ENCODE assay signal across 1 cellular context in the genomic region with DNA sequence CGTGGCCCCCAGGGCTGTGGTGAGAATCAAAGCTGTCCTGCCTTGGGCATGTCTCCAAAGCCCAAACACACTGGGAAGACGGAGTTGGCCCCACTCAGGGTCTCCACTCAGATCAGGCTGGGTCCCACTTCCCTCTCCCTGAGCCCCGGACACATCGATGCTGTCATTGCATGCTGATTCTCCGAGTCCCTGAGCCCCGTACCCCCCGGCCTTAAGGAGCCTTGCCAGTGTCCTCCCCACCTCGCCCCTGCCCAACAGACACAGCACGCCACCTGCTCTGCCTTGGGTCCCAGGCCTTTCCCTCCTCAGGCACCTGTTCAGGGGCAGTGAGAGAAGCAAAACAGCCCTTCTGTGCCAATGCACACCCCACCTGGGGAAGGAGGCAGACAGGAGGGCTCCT.
TF ChIP-seq lines count a peak whose summit lies in the region.

No MANE protein-coding gene starts in this region.

TF ChIP-seq in IMR-90, 13 proteins besides CTCF, POLR2A, EP300 and RAD21:
- no peak for TF ChIP-seq MAFK (IDR thresholded peaks at IDR 0.05; ENCODE audit: low read depth, low read length)
- no peak for TF ChIP-seq FOS (IDR thresholded peaks at IDR 0.05; ENCODE audit: low read depth, low read length)
- TF ChIP-seq CEBPB (IDR thresholded peaks at IDR 0.05; ENCODE audit: low read depth, low read length): no peak
- no peak for TF ChIP-seq RFX5 (IDR thresholded peaks at IDR 0.05; ENCODE audit: low read depth, low read length)
- TF ChIP-seq RCOR1 (IDR thresholded peaks at IDR 0.05; ENCODE audit: insufficient replicate concordance, low read length): no peak
- no peak for TF ChIP-seq CHD1 (IDR thresholded peaks at IDR 0.05; ENCODE audit: low read depth, low read length)
- TF ChIP-seq, protein P1, sequence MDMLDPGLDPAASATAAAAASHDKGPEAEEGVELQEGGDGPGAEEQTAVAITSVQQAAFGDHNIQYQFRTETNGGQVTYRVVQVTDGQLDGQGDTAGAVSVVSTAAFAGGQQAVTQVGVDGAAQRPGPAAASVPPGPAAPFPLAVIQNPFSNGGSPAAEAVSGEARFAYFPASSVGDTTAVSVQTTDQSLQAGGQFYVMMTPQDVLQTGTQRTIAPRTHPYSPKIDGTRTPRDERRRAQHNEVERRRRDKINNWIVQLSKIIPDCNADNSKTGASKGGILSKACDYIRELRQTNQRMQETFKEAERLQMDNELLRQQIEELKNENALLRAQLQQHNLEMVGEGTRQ (IDR thresholded peaks at IDR 0.05; ENCODE audit: low read depth, low read length): no peak
- no peak for TF ChIP-seq NFE2L2 (IDR thresholded peaks at IDR 0.05; ENCODE audit: low read depth, low read length)
- TF ChIP-seq MXI1 (IDR thresholded peaks at IDR 0.05; ENCODE audit: borderline replicate concordance, low read depth, low read length): no peak
- TF ChIP-seq, protein P2, sequence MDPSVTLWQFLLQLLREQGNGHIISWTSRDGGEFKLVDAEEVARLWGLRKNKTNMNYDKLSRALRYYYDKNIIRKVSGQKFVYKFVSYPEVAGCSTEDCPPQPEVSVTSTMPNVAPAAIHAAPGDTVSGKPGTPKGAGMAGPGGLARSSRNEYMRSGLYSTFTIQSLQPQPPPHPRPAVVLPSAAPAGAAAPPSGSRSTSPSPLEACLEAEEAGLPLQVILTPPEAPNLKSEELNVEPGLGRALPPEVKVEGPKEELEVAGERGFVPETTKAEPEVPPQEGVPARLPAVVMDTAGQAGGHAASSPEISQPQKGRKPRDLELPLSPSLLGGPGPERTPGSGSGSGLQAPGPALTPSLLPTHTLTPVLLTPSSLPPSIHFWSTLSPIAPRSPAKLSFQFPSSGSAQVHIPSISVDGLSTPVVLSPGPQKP (IDR thresholded peaks at IDR 0.05; ENCODE audit: borderline replicate concordance, low read depth, low read length): no peak
- TF ChIP-seq MAZ (IDR thresholded peaks at IDR 0.05; ENCODE audit: borderline replicate concordance, low read depth, low read length): no peak
- TF ChIP-seq SMC3 (IDR thresholded peaks at IDR 0.05; ENCODE audit: low read depth, low read length): no peak
- no peak for TF ChIP-seq BHLHE40 (IDR thresholded peaks at IDR 0.05; ENCODE audit: low read depth, low read length)
